ENCODE assay signal across 8 cellular contexts in genomic region chr3:52216585-52217408, GRCh38. TPM values are rescaled to one million over a fixed set of nuclear protein-coding genes. Genes with fewer than 3 reads are reported as not detected.
DNase-seq lines count a peak whose midpoint lies in the region; ATAC-seq and TF ChIP-seq lines count a peak whose summit lies in the region.

No MANE protein-coding gene starts in this region.

- peak overlapping the region; percentile 67 to 92 for H3K27ac ChIP-seq in esophagus (ENCODE audit: low read depth in 2 of 2, low read length in 1 of 2)

- WGBS in esophagus, 2 donors = 26 to 30% methylated on average over 13 of the region's 13 CpGs

- H3K36me3 ChIP-seq in esophagus (ENCODE audit: control insufficient read depth in 2 of 2, insufficient read depth in 2 of 2, low read length in 1 of 2) = peaks cover 6 to 24% of the 10 kb centered on the region in 2 donors

- no peak for TF ChIP-seq CTCF in LNCaP clone FGC (IDR thresholded peaks at IDR 0.05; ENCODE audit: control insufficient read depth, extremely low read depth, insufficient read depth)

- DNase-seq in 8988T (peak; percentile 97), LNCaP clone FGC (ENCODE audit: low read depth) (peak; percentile 79), non-pigmented ciliary epithelial cell (ENCODE audit: low read depth) (peak; percentile 49), mesenteric fat pad (ENCODE audit: low spot score) (no peak), anterior cingulate cortex (lab: John Stamatoyannopoulos, UW) (no peak)
- DNase-seq in activated CD8-positive, alpha-beta memory T cell treated with anti-CD3 and anti-CD28 coated beads, Interleukin-2, amount 50 U/mL, for 48 hours = peak; percentile 68

- H3K4me3 ChIP-seq in LNCaP clone FGC (ENCODE audit: low read depth, low read length) (no peak overlapping the region), esophagus (ENCODE audit: low read depth in 1 of 2, low read length in 2 of 2) (no peak overlapping the region)

- no peak for ATAC-seq in GM21576 (IDR thresholded peaks at IDR 0.05; ENCODE audit: unreplicated experiment)

- H3K4me1 ChIP-seq in esophagus (ENCODE audit: control insufficient read depth in 2 of 2, insufficient read depth in 2 of 2, low read length in 1 of 2) = peaks cover 7 to 17% of the 10 kb centered on the region in 2 donors

- H3K9me3 ChIP-seq in esophagus (ENCODE audit: control insufficient read depth in 2 of 2, insufficient read depth in 1 of 2, low read depth in 1 of 2, low read length in 1 of 2) = no peaks in the 10 kb centered on the region

- H3K27me3 ChIP-seq in esophagus (ENCODE audit: control insufficient read depth in 1 of 2, insufficient read depth in 2 of 2, low read length in 2 of 2) = no peaks in the 10 kb centered on the region

RNA-seq across cellular contexts. Expression of gene TLR9, which starts 8.6 kb away (rescaled TPM):
- under 1 TPM; 0.10 to 0.14 TPM for polyA plus RNA-seq in esophagus
- total RNA-seq in mesenteric fat pad = 0.19 TPM

RNA-seq across cellular contexts. Expression of gene ALAS1, which starts 18.8 kb away (rescaled TPM):
- polyA plus RNA-seq in esophagus = 10 to 100 TPM; 17.2 to 36.4 TPM
- total RNA-seq in mesenteric fat pad = 134 TPM

RNA-seq across cellular contexts. Expression of gene TWF2, which starts 22.2 kb away (rescaled TPM):
- polyA plus RNA-seq in esophagus = 10 to 100 TPM; 22.0 to 40.3 TPM
- total RNA-seq in mesenteric fat pad = 52.4 TPM

RNA-seq across cellular contexts. Expression of gene PPM1M, which starts 28.8 kb away (rescaled TPM):
- 10 to 100 TPM; 10.1 to 15.6 TPM for polyA plus RNA-seq in esophagus
- 26.8 TPM for total RNA-seq in mesenteric fat pad

Comparison
In these comparisons a context has a peak if more than half of its experiments do, and no peak if none do; other contexts are left out.
1. DNase-seq: peak in 8988T (single experiment), LNCaP clone FGC (single experiment), activated CD8-positive, alpha-beta memory T cell treated with anti-CD3 and anti-CD28 coated beads, Interleukin-2, amount 50 U/mL, for 48 hours (single experiment) and non-pigmented ciliary epithelial cell (single experiment); none in mesenteric fat pad (single experiment) and anterior cingulate cortex (0 of 58).